28 cellular contexts compared by ENCODE assay signal in the genomic region with DNA sequence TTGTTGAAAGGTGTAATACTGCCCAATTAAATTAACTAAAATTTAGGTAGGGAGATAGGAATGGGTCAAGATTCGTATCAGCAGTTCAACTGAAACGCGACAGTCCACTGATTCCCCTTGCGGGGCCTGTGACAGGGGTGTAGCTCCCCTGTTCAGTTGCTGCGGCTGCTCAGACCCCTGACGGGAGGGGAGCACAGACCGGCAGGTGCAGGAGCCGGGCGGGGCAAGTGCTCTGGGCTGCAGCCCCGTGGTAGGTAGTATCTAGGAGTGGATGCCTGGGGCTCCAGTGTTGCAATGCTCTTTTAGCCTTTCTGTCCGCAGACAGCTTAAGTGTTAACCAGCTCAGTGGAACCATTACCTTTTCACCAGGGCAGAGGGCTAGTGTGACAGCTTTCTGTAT.
"Had no signal": no experiment of that assay in that cellular context is flagged by ENCODE, and none has a peak within 500 bp of the region (broad histone marks: within the 10 kb centered on the region; RNA-seq: fewer than 3 reads in every experiment).

No MANE protein-coding gene starts in this region.

- H3K4me1 ChIP-seq: breast epithelium, gastroesophageal sphincter, pancreas, prostate gland, testis, transverse colon had no signal

- H3K9me3 Mint-ChIP-seq: activated B cell treated with CpG ODN at 0.5 μM for 24 hours; activated naive CD4-positive, alpha-beta T cell treated with anti-CD3 and anti-CD28 coated beads, Interleukin-2, amount 50 U/mL, for 24 hours; activated T-helper 2 cell treated with anti-CD3 and anti-CD28 coated beads, Interferon-gamma antibody, Interleukin-2, Interleukin-4, amounts not matched to agents 10 μg/mL and 5 μg/mL and 100 μg/mL, durations not matched to agents 14 hours and 24 hours and 36 hours; nephron progenitor cell had no signal

- H3K4me3 ChIP-seq: breast epithelium, coronary artery, dorsolateral prefrontal cortex, gastroesophageal sphincter, hepatocyte, pancreas, prostate gland, skin epidermis, testis, transverse colon had no signal

- H3K4me2 ChIP-seq: hepatocyte had no signal

- H3K27me3 ChIP-seq: breast epithelium, dorsolateral prefrontal cortex, gastroesophageal sphincter, hepatocyte, pancreas, testis, transverse colon had no signal

- DNase-seq: activated B cell treated with CpG ODN at 0.5 μM for 24 hours; activated CD4-positive, alpha-beta T cell treated with anti-CD3 and anti-CD28 coated beads, Interleukin-2, amount 50 U/mL, for 1 hour; activated CD8-positive, alpha-beta T cell treated with anti-CD3 and anti-CD28 coated beads for 36 hours; activated T-cell treated with anti-CD3 and anti-CD28 coated beads, Interleukin-2, amount 50 U/mL, for 4 hours; central memory CD4-positive, alpha-beta T cell; dorsolateral prefrontal cortex; effector memory CD4-positive, alpha-beta T cell; left cardiac atrium; left ventricle myocardium superior; nephron progenitor cell; nucleus accumbens; retina; stimulated activated CD4-positive, alpha-beta T cell treated with anti-CD3 and anti-CD28 coated beads, Interleukin-12 subunit alpha, Interleukin-12 subunit beta, amount 100 ng/mL, for 4 hours; stimulated activated CD4-positive, alpha-beta T cell treated with anti-CD3 and anti-CD28 coated beads, Interleukin-4, amount 100 ng/mL, for 1 hour; stimulated activated naive CD8-positive, alpha-beta T cell treated with anti-CD3 and anti-CD28 coated beads, Interleukin-15, Interleukin-2, amounts not matched to agents 100 U/mL and 50 U/mL, for 24 hours; T1000; testis; transverse colon had no signal

- H3K27me3 Mint-ChIP-seq: activated B cell treated with CpG ODN at 0.5 μM for 24 hours; activated CD8-positive, alpha-beta T cell treated with anti-CD3 and anti-CD28 coated beads for 36 hours; activated naive CD4-positive, alpha-beta T cell treated with anti-CD3 and anti-CD28 coated beads, Interleukin-2, amount 50 U/mL, for 24 hours had no signal

- H3K79me2 ChIP-seq: hepatocyte had no signal

- ATAC-seq: activated CD8-positive, alpha-beta T cell treated with anti-CD3 and anti-CD28 coated beads for 36 hours; activated T-cell treated with anti-CD3 and anti-CD28 coated beads, Interleukin-2, amount 50 U/mL, for 4 hours; gastroesophageal sphincter; left cardiac atrium; left ventricle myocardium superior; pancreas; sciatic nerve; stimulated activated naive CD8-positive, alpha-beta T cell treated with anti-CD3 and anti-CD28 coated beads, Interleukin-15, Interleukin-2, amounts not matched to agents 100 U/mL and 50 U/mL, for 24 hours had no signal

- H3K4me1 Mint-ChIP-seq: activated B cell treated with CpG ODN at 0.5 μM for 24 hours; activated naive CD4-positive, alpha-beta T cell treated with anti-CD3 and anti-CD28 coated beads, Interleukin-2, amount 50 U/mL, for 24 hours had no signal

- H2AFZ ChIP-seq: hepatocyte had no signal

- H3K36me3 Mint-ChIP-seq: activated naive CD4-positive, alpha-beta T cell treated with anti-CD3 and anti-CD28 coated beads, Interleukin-2, amount 50 U/mL, for 24 hours had no signal

- H3K27ac ChIP-seq: breast epithelium, coronary artery, dorsolateral prefrontal cortex, gastroesophageal sphincter, hepatocyte, pancreas, prostate gland, skin epidermis, testis, transverse colon had no signal

- H3K4me3 Mint-ChIP-seq: activated B cell treated with CpG ODN at 0.5 μM for 24 hours; activated CD8-positive, alpha-beta T cell treated with anti-CD3 and anti-CD28 coated beads for 36 hours; activated naive CD4-positive, alpha-beta T cell treated with anti-CD3 and anti-CD28 coated beads, Interleukin-2, amount 50 U/mL, for 24 hours; activated T-cell treated with anti-CD3 and anti-CD28 coated beads, Interleukin-2, amount 50 U/mL, for 4 hours; nephron progenitor cell had no signal

- H3K27ac Mint-ChIP-seq: activated B cell treated with CpG ODN at 0.5 μM for 24 hours; activated CD8-positive, alpha-beta T cell treated with anti-CD3 and anti-CD28 coated beads for 36 hours; activated naive CD4-positive, alpha-beta T cell treated with anti-CD3 and anti-CD28 coated beads, Interleukin-2, amount 50 U/mL, for 24 hours; activated T-helper 2 cell treated with anti-CD3 and anti-CD28 coated beads, Interferon-gamma antibody, Interleukin-2, Interleukin-4, amounts not matched to agents 10 μg/mL and 5 μg/mL and 100 μg/mL, durations not matched to agents 14 hours and 24 hours and 36 hours; nephron progenitor cell had no signal

- H3K36me3 ChIP-seq: breast epithelium, gastroesophageal sphincter, pancreas, prostate gland, transverse colon had no signal
